ENCODE assay signal across 2 cellular contexts in the genomic region with DNA sequence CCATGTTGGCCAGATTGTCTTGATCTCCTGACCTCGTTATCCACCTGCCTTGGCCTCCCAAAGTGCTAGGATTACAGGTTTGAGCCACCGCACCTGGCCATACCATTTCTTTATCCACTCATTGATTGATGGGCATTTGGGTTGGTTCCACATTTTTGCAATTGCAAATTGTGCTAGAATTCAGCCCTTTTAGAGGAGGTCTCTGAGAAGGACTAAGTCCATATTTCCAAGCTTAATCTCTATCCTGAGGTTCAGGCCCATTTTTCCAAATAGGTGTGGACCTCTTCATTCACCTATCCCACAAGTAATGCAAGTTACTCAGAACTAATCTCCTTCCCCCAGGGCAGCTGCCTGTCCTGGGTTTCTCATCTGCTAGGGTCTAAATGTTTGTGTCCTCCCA.
A peak's percentile ranks its signal among the peaks of the same experiment; 100 is the strongest.
TF ChIP-seq lines count a peak whose summit lies in the region.

No MANE protein-coding gene starts in this region.

TF ChIP-seq in liver, 16 proteins besides CTCF, POLR2A, EP300 and RAD21 (continued from another document):
- TF ChIP-seq, protein P1, sequence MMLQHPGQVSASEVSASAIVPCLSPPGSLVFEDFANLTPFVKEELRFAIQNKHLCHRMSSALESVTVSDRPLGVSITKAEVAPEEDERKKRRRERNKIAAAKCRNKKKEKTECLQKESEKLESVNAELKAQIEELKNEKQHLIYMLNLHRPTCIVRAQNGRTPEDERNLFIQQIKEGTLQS (IDR thresholded peaks at IDR 0.05) = no peak
- peak in 1 of 2 donors; percentile 27 for TF ChIP-seq RXRA (IDR thresholded peaks at IDR 0.05)

TF ChIP-seq in HepG2, 621 proteins besides CTCF, POLR2A, EP300 and RAD21 (continued from another document):
- no peak for TF ChIP-seq NCOA1 (CRISPR knock-in tag; IDR thresholded peaks at IDR 0.05)
- no peak for TF ChIP-seq HNF4A (CRISPR knock-in tag; IDR thresholded peaks at IDR 0.05)
- TF ChIP-seq FOXO1 (CRISPR knock-in tag; IDR thresholded peaks at IDR 0.05) = no peak
- no peak for TF ChIP-seq POLR2AphosphoS2 (IDR thresholded peaks at IDR 0.05; ENCODE audit: low read depth, low read length)
- TF ChIP-seq FOXA1 (IDR thresholded peaks at IDR 0.05) = no peak
- no peak for TF ChIP-seq FOXA1 (CRISPR knock-in tag; IDR thresholded peaks at IDR 0.05)
- TF ChIP-seq, protein P2, sequence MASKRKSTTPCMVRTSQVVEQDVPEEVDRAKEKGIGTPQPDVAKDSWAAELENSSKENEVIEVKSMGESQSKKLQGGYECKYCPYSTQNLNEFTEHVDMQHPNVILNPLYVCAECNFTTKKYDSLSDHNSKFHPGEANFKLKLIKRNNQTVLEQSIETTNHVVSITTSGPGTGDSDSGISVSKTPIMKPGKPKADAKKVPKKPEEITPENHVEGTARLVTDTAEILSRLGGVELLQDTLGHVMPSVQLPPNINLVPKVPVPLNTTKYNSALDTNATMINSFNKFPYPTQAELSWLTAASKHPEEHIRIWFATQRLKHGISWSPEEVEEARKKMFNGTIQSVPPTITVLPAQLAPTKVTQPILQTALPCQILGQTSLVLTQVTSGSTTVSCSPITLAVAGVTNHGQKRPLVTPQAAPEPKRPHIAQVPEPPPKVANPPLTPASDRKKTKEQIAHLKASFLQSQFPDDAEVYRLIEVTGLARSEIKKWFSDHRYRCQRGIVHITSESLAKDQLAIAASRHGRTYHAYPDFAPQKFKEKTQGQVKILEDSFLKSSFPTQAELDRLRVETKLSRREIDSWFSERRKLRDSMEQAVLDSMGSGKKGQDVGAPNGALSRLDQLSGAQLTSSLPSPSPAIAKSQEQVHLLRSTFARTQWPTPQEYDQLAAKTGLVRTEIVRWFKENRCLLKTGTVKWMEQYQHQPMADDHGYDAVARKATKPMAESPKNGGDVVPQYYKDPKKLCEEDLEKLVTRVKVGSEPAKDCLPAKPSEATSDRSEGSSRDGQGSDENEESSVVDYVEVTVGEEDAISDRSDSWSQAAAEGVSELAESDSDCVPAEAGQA (IDR thresholded peaks at IDR 0.05; ENCODE audit: low read depth) = no peak
- TF ChIP-seq, protein P2 (CRISPR knock-in tag; IDR thresholded peaks at IDR 0.05; ENCODE audit: borderline replicate concordance) = no peak
- no peak for TF ChIP-seq ZNF614 (CRISPR knock-in tag; IDR thresholded peaks at IDR 0.05; ENCODE audit: borderline replicate concordance)
- no peak for TF ChIP-seq MTA3 (CRISPR knock-in tag; IDR thresholded peaks at IDR 0.05)
